Comparison of ENCODE assay signal across 2 cellular contexts in the genomic region with DNA sequence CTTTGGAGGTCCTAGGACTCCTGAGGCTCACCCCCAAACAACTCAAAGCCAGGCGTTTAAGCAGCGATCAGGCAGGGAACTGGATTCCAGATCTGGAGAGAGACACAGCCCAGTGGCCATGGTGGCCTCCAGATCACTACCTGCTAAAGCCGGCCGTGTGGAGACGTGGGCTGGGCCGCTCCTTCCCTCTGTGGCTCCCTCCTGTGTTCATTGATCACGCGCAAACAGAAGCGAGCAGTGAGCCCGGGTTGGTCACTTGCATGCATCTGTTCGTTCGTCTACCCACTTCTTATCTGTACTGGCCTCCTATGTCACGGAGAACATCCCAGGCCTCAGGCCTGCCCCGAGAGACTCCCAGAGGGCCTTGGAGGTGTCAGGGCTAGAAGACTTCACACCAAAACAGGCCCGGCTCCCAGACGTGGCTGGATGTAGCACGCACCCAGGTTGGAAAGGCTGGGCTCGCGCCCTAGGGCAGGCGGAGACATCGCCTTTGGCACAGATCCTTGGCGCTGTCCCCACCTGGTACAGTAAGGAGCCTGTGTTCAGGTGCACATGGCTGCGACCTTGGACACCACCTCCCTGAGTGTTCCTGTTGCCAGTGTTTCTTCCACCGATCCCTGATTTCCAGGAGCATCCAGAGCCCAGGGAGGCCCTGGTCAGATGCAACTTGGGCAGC.
TF ChIP-seq lines count a peak whose summit lies in the region.

No MANE protein-coding gene starts in this region.

TF ChIP-seq in GM23338, 12 proteins besides CTCF, POLR2A, EP300 and RAD21 (continued from another document):
- TF ChIP-seq, protein P1, sequence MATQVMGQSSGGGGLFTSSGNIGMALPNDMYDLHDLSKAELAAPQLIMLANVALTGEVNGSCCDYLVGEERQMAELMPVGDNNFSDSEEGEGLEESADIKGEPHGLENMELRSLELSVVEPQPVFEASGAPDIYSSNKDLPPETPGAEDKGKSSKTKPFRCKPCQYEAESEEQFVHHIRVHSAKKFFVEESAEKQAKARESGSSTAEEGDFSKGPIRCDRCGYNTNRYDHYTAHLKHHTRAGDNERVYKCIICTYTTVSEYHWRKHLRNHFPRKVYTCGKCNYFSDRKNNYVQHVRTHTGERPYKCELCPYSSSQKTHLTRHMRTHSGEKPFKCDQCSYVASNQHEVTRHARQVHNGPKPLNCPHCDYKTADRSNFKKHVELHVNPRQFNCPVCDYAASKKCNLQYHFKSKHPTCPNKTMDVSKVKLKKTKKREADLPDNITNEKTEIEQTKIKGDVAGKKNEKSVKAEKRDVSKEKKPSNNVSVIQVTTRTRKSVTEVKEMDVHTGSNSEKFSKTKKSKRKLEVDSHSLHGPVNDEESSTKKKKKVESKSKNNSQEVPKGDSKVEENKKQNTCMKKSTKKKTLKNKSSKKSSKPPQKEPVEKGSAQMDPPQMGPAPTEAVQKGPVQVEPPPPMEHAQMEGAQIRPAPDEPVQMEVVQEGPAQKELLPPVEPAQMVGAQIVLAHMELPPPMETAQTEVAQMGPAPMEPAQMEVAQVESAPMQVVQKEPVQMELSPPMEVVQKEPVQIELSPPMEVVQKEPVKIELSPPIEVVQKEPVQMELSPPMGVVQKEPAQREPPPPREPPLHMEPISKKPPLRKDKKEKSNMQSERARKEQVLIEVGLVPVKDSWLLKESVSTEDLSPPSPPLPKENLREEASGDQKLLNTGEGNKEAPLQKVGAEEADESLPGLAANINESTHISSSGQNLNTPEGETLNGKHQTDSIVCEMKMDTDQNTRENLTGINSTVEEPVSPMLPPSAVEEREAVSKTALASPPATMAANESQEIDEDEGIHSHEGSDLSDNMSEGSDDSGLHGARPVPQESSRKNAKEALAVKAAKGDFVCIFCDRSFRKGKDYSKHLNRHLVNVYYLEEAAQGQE (IDR thresholded peaks at IDR 0.05; ENCODE audit: unreplicated experiment) = no peak
- TF ChIP-seq EZH2 (IDR thresholded peaks at IDR 0.05; ENCODE audit: low read depth, unreplicated experiment) = no peak

TF ChIP-seq in HCT116, 20 proteins besides CTCF, POLR2A, EP300 and RAD21 (continued from another document):
- TF ChIP-seq ZNF274 (IDR thresholded peaks at IDR 0.05; ENCODE audit: low read depth, low read length) (no peak), SRF (IDR thresholded peaks at IDR 0.05; ENCODE audit: low read depth) (no peak), SIN3A (IDR thresholded peaks at IDR 0.05; ENCODE audit: low read depth) (no peak), EZH2phosphoT487 (IDR thresholded peaks at IDR 0.05; ENCODE audit: borderline replicate concordance) (no peak), TCF7L2 (IDR thresholded peaks at IDR 0.05; ENCODE audit: borderline replicate concordance, extremely low read depth, insufficient read depth, insufficient read length) (no peak), EZH2 (IDR thresholded peaks at IDR 0.05) (no peak), EGR1 (IDR thresholded peaks at IDR 0.05; ENCODE audit: low read depth) (no peak), POLR2AphosphoS5 (IDR thresholded peaks at IDR 0.05; ENCODE audit: low read depth, low read length) (no peak), JUND (IDR thresholded peaks at IDR 0.05) (no peak), SP1 (IDR thresholded peaks at IDR 0.05; ENCODE audit: low read depth) (no peak), YY1 (IDR thresholded peaks at IDR 0.05; ENCODE audit: extremely low read depth, insufficient replicate concordance, low read depth, low read length) (no peak), CEBPB (IDR thresholded peaks at IDR 0.05; ENCODE audit: low read depth) (no peak), CBX3 (IDR thresholded peaks at IDR 0.05; ENCODE audit: low read depth) (no peak), FOSL1 (IDR thresholded peaks at IDR 0.05; ENCODE audit: low read depth) (no peak)
- TF ChIP-seq, protein P2, sequence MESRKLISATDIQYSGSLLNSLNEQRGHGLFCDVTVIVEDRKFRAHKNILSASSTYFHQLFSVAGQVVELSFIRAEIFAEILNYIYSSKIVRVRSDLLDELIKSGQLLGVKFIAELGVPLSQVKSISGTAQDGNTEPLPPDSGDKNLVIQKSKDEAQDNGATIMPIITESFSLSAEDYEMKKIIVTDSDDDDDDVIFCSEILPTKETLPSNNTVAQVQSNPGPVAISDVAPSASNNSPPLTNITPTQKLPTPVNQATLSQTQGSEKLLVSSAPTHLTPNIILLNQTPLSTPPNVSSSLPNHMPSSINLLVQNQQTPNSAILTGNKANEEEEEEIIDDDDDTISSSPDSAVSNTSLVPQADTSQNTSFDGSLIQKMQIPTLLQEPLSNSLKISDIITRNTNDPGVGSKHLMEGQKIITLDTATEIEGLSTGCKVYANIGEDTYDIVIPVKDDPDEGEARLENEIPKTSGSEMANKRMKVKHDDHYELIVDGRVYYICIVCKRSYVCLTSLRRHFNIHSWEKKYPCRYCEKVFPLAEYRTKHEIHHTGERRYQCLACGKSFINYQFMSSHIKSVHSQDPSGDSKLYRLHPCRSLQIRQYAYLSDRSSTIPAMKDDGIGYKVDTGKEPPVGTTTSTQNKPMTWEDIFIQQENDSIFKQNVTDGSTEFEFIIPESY (IDR thresholded peaks at IDR 0.05; ENCODE audit: extremely low read depth, insufficient replicate concordance, low read length) = no peak
- TF ChIP-seq, protein P3, sequence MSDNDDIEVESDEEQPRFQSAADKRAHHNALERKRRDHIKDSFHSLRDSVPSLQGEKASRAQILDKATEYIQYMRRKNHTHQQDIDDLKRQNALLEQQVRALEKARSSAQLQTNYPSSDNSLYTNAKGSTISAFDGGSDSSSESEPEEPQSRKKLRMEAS (IDR thresholded peaks at IDR 0.05) = no peak
- TF ChIP-seq, protein P4, sequence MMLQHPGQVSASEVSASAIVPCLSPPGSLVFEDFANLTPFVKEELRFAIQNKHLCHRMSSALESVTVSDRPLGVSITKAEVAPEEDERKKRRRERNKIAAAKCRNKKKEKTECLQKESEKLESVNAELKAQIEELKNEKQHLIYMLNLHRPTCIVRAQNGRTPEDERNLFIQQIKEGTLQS (IDR thresholded peaks at IDR 0.05) = no peak
